16 cellular contexts compared by ENCODE assay signal in the genomic region with DNA sequence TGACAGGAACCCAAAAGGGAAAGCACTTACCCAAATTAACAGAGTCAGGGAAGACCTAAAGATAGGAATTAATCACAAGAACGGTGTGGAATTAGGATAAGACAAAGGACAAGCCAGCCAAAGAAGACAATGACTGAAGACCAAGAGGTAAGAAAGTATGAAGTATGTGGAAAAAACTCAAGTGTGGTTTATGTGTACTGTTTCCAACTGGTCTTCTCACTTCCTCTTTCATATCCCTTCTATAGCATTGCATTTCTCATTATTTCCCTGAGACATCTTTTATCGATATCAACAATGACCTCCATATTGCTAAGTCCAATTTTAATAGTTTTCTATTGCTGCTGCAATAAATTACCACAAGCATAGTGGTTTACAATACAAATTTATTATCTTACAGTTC.
A peak's percentile ranks its signal among the peaks of the same experiment; 100 is the strongest.
DNase-seq lines count a peak whose midpoint lies in the region; ATAC-seq lines count a peak whose summit lies in the region.
"Had no signal": no experiment of that assay in that cellular context is flagged by ENCODE, and none has a peak within 500 bp of the region (broad histone marks: within the 10 kb centered on the region; RNA-seq: fewer than 3 reads in every experiment).

No MANE protein-coding gene starts in this region.

- H3K4me3 Mint-ChIP-seq in stimulated activated memory B cell treated with anti-CD40 and anti-IgM and Interleukin-4, amounts not matched to agents 10 μg/mL and 1 μg/mL and 100 μg/mL, for 72 hours = no peak overlapping the region
- H3K4me3 Mint-ChIP-seq: brain; endodermal cell; naive thymus-derived CD8-positive, alpha-beta T cell had no signal

- no peaks in the 10 kb centered on the region for H3K36me3 Mint-ChIP-seq in stimulated activated memory B cell treated with anti-CD40 and anti-IgM and Interleukin-4, amounts not matched to agents 10 μg/mL and 1 μg/mL and 100 μg/mL, for 72 hours
- H3K36me3 Mint-ChIP-seq: brain had no signal

- H3K9me3 Mint-ChIP-seq in stimulated activated memory B cell treated with anti-CD40 and anti-IgM and Interleukin-4, amounts not matched to agents 10 μg/mL and 1 μg/mL and 100 μg/mL, for 72 hours = no peaks in the 10 kb centered on the region
- H3K9me3 Mint-ChIP-seq: endodermal cell had no signal

- peak; percentile 88 for DNase-seq in MV-4-11 (lab: John Stamatoyannopoulos, UW)
- DNase-seq in NCI-H345 treated with DMSO at 0.1 percent for 48 hours (lab: John Stamatoyannopoulos, UW; ENCODE audit: unreplicated experiment) = no peak
- DNase-seq in ureter (ENCODE audit: low spot score) = no peak
- DNase-seq in NCI-H2196 (lab: John Stamatoyannopoulos, UW; ENCODE audit: unreplicated experiment) = no peak
- DNase-seq: endodermal cell; left colon; naive thymus-derived CD8-positive, alpha-beta T cell; NCI-H446; sigmoid colon; SJCRH30 had no signal

- ATAC-seq in GM19395 (IDR thresholded peaks at IDR 0.05; ENCODE audit: unreplicated experiment) = peak; percentile 78
- peak; percentile 65 for ATAC-seq in HG02943 (IDR thresholded peaks at IDR 0.05; ENCODE audit: low read depth, unreplicated experiment)
- ATAC-seq in stimulated activated memory B cell treated with anti-CD40 and anti-IgM and Interleukin-4, amounts not matched to agents 10 μg/mL and 1 μg/mL and 100 μg/mL, for 72 hours = peak; percentile 82
- no peak for ATAC-seq in GM19023 (IDR thresholded peaks at IDR 0.05; ENCODE audit: unreplicated experiment)
- ATAC-seq: activated CD4-positive, CD25-positive, alpha-beta regulatory T cell treated with anti-CD3 and anti-CD28 coated beads, Interleukin-2, amount 50 U/mL, for 24 hours; left colon; naive thymus-derived CD8-positive, alpha-beta T cell had no signal

- H3K27me3 Mint-ChIP-seq in stimulated activated memory B cell treated with anti-CD40 and anti-IgM and Interleukin-4, amounts not matched to agents 10 μg/mL and 1 μg/mL and 100 μg/mL, for 72 hours = peaks cover 4% of the 10 kb centered on the region
- H3K27me3 Mint-ChIP-seq: brain; naive thymus-derived CD8-positive, alpha-beta T cell had no signal

- no peak overlapping the region for H3K27ac Mint-ChIP-seq in stimulated activated memory B cell treated with anti-CD40 and anti-IgM and Interleukin-4, amounts not matched to agents 10 μg/mL and 1 μg/mL and 100 μg/mL, for 72 hours
- H3K27ac Mint-ChIP-seq: brain; endodermal cell; naive thymus-derived CD8-positive, alpha-beta T cell had no signal

- peaks cover 19% of the 10 kb centered on the region for H3K4me1 Mint-ChIP-seq in stimulated activated memory B cell treated with anti-CD40 and anti-IgM and Interleukin-4, amounts not matched to agents 10 μg/mL and 1 μg/mL and 100 μg/mL, for 72 hours
- H3K4me1 Mint-ChIP-seq: endodermal cell had no signal
